ENCODE assay signal across 15 cellular contexts in the genomic region with DNA sequence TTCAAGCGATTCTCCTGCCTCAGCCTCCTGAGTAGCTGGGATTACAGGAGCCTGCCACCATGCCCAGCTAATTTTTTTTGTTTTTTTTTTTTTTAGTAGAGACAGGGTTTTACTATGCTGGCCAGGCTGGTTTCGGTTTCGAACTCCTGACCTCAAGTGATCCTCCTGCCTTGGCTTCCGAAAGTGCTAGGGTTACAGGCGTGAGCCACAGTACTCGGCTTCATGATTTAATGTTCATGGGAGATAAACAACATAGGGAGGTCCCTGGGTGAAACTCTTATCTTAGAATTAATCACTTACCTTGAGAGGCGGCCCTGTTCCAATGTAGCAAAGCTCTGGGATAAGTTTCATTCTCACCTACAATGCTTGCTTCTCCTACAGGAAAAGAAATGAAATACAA. TPM values are rescaled to one million over a fixed set of nuclear protein-coding genes. Genes with fewer than 3 reads are reported as not detected.
DNase-seq lines count a peak whose midpoint lies in the region; ATAC-seq and TF ChIP-seq lines count a peak whose summit lies in the region.
"Had no signal": no experiment of that assay in that cellular context is flagged by ENCODE, and none has a peak within 500 bp of the region (broad histone marks: within the 10 kb centered on the region; RNA-seq: fewer than 3 reads in every experiment).

No MANE protein-coding gene starts in this region.

- peaks cover 14 to 40% of the 10 kb centered on the region in 2 donors for H3K36me3 ChIP-seq in body of pancreas (replicated peaks in 1 of 2; ENCODE audit: insufficient read depth in 1 of 2, low read depth in 2 of 2)
- peaks cover 66% of the 10 kb centered on the region for H3K36me3 ChIP-seq in GM23248 (ENCODE audit: low read depth)
- peaks cover 84 to 96% (median 86%) of the 10 kb centered on the region in 3 donors for H3K36me3 ChIP-seq in tibial artery

- in situ Hi-C loops in GM23248 (cut with MboI) = no loop called here

- no peak overlapping the region for H3K9ac ChIP-seq in GM23248

- H3K36me3 Mint-ChIP-seq in type B pancreatic cell = peaks cover 39% of the 10 kb centered on the region

- ATAC-seq in GM18861 (IDR thresholded peaks at IDR 0.05; ENCODE audit: unreplicated experiment) = peak; percentile 80
- peak; percentile 81 for ATAC-seq in GM21447 (IDR thresholded peaks at IDR 0.05; ENCODE audit: unreplicated experiment)
- peak; percentile 90 for ATAC-seq in HG03108 (IDR thresholded peaks at IDR 0.05; ENCODE audit: unreplicated experiment)
- ATAC-seq in body of pancreas = peak; percentile 60
- ATAC-seq: stimulated activated naive B cell treated with anti-CD40 and anti-IgM and Interleukin-4, amounts not matched to agents 10 μg/mL and 1 μg/mL and 100 μg/mL, for 72 hours had no signal

- DNase-seq in body of pancreas (peak in 1 of 4 donors; percentile 49), GM23248 (no peak), tibial artery (no peak), inferior parietal cortex (ENCODE audit: extremely low spot score) (no peak), type B pancreatic cell (ENCODE audit: extremely low spot score, unreplicated experiment) (no peak)
- DNase-seq: activated naive CD4-positive, alpha-beta T cell treated with anti-CD3 and anti-CD28 coated beads, Interleukin-2, amount 50 U/mL, for 16 hours; effector CD8-positive, alpha-beta T cell; stimulated activated CD4-positive, alpha-beta T cell treated with anti-CD3 and anti-CD28 coated beads, Interleukin-12 subunit alpha, Interleukin-12 subunit beta, amount 100 ng/mL, for 4 hours; stimulated activated naive B cell treated with anti-CD40 and anti-IgM and Interleukin-4, amounts not matched to agents 10 μg/mL and 1 μg/mL and 100 μg/mL, for 72 hours had no signal

- H4K20me1 ChIP-seq in GM23248 (ENCODE audit: insufficient read depth) = no peaks in the 10 kb centered on the region

- H3K4me1 Mint-ChIP-seq in type B pancreatic cell (ENCODE audit: unreplicated experiment) = no peaks in the 10 kb centered on the region

- H3K27ac ChIP-seq in body of pancreas (peak overlapping the region in 3 of 4 donors; percentile 44 to 75 (median 65)), GM23248 (no peak overlapping the region), tibial artery (no peak overlapping the region)
- H3K27ac ChIP-seq: C4-2B, hepatocyte, HL-60 had no signal

- H3K9me3 ChIP-seq in body of pancreas (no peaks in the 10 kb centered on the region), GM23248 (ENCODE audit: low read depth) (no peaks in the 10 kb centered on the region), tibial artery (no peaks in the 10 kb centered on the region)

- H3K27ac Mint-ChIP-seq in type B pancreatic cell = no peak overlapping the region
- H3K27ac Mint-ChIP-seq: stimulated activated naive B cell treated with anti-CD40 and anti-IgM and Interleukin-4, amounts not matched to agents 10 μg/mL and 1 μg/mL and 100 μg/mL, for 72 hours had no signal

- H3K4me2 ChIP-seq in GM23248 (ENCODE audit: unreplicated experiment) = no peak overlapping the region
- H3K4me2 ChIP-seq: hepatocyte had no signal

- H3K4me3 Mint-ChIP-seq in type B pancreatic cell = no peak overlapping the region
- H3K4me3 Mint-ChIP-seq: stimulated activated naive B cell treated with anti-CD40 and anti-IgM and Interleukin-4, amounts not matched to agents 10 μg/mL and 1 μg/mL and 100 μg/mL, for 72 hours had no signal

- H3K27me3 ChIP-seq in body of pancreas (no peaks in the 10 kb centered on the region), GM23248 (replicated peaks; ENCODE audit: insufficient read depth) (no peaks in the 10 kb centered on the region), tibial artery (no peaks in the 10 kb centered on the region)
- H3K27me3 ChIP-seq: hepatocyte had no signal

- intact Hi-C loops in body of pancreas (cut with DNase I) (no loop called here), tibial artery (cut with DNase I; ENCODE audit: low total_unique reads) (no loop called here)

- H3K4me1 ChIP-seq in body of pancreas = peaks cover 64% of the 10 kb centered on the region
- H3K4me1 ChIP-seq in GM23248 (ENCODE audit: insufficient read depth) = no peaks in the 10 kb centered on the region
- H3K4me1 ChIP-seq in tibial artery = no peaks in the 10 kb centered on the region

- 23 to 24% methylated on average over 7 of the region's 7 CpGs for WGBS in body of pancreas, 2 donors
- WGBS in GM23248 (ENCODE audit: low coverage in 1 of 2, low lambda C conversion rate in 2 of 2, missing lambda C conversion rate in 2 of 2), 2 experiments = 95 to 98% methylated on average over 7 of the region's 7 CpGs

- H3K27me3 Mint-ChIP-seq in type B pancreatic cell = no peaks in the 10 kb centered on the region
- H3K27me3 Mint-ChIP-seq: stimulated activated naive B cell treated with anti-CD40 and anti-IgM and Interleukin-4, amounts not matched to agents 10 μg/mL and 1 μg/mL and 100 μg/mL, for 72 hours had no signal

- no peaks in the 10 kb centered on the region for H3K9me3 Mint-ChIP-seq in type B pancreatic cell
- H3K9me3 Mint-ChIP-seq: stimulated activated naive B cell treated with anti-CD40 and anti-IgM and Interleukin-4, amounts not matched to agents 10 μg/mL and 1 μg/mL and 100 μg/mL, for 72 hours had no signal

- H3K9me2 ChIP-seq in GM23248 (ENCODE audit: insufficient read depth) = no peaks in the 10 kb centered on the region

- TF ChIP-seq CTCF in body of pancreas (IDR thresholded peaks at IDR 0.05) (no peak), tibial artery (IDR thresholded peaks at IDR 0.05) (no peak), type B pancreatic cell (conservative IDR thresholded peaks at IDR 0.05) (no peak)

- H2AFZ ChIP-seq in GM23248 = no peak overlapping the region
- H2AFZ ChIP-seq: hepatocyte had no signal

- H3K79me2 ChIP-seq in GM23248 (ENCODE audit: insufficient read depth) = no peaks in the 10 kb centered on the region
- H3K79me2 ChIP-seq: hepatocyte had no signal

- H3K4me3 ChIP-seq in body of pancreas (no peak overlapping the region), GM23248 (no peak overlapping the region), tibial artery (no peak overlapping the region)
- H3K4me3 ChIP-seq: hepatocyte had no signal

- TF ChIP-seq POLR2A in body of pancreas (IDR thresholded peaks at IDR 0.05) = no peak

- no peaks in the 10 kb centered on the region; the same call in 1 of the 2 replicates for H3F3A ChIP-seq in GM23248 (ENCODE audit: insufficient read depth)

RNA-seq across cellular contexts. Expression of gene SEL1L, which starts 48.3 kb away (rescaled TPM):
- 100 to 1,000 TPM; 183 to 268 TPM for total RNA-seq in body of pancreas
- total RNA-seq in GM23248 (2014; rRNA removed; shearing (Covaris generic)) = 69.2 TPM in 2 replicates
- 47.8 and 49.4 TPM in 2 replicates for polyA plus RNA-seq in GM23248 (2016; fragmentation: Nextera tagmentation; extraction: Ambion mirVana)
- 58.3 and 59.0 TPM in 2 replicates for total RNA-seq in type B pancreatic cell (ENCODE audit: low replicate concordance)

Comparison
In these comparisons a context has a peak if more than half of its experiments do, and no peak if none do; other contexts are left out.
1. H3K27ac ChIP-seq: peak in body of pancreas (3 of 4); none in GM23248 (single experiment) and tibial artery (0 of 2).
2. Peak in every context shown above with its lines, with median percentiles within 50 percentile points of each other: ATAC-seq.